In the genomic region with DNA sequence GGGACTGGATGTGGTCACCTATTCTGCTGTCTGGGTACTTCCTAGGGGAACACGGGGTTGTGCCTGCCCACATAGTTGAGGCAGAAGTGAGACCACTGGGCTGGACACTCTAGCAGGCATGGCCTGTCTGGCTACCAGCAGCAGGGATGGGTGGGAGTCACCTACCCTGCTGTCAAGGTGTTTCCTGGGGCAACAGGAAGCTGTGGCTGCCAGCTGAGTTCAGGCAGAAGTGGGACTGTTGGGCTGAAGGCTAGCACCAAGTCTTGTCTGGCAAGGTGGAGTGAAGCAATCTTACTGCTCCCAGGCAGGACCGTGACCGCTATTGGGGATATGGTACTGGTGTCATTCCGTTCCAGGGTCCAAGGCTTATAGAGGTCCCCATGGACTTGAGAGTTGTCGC, we compare ENCODE assay signal across 27 cellular contexts.
"Had no signal": no experiment of that assay in that cellular context is flagged by ENCODE, and none has a peak within 500 bp of the region (broad histone marks: within the 10 kb centered on the region; RNA-seq: fewer than 3 reads in every experiment).

No MANE protein-coding gene starts in this region.

- H3K9me3 Mint-ChIP-seq: type B pancreatic cell had no signal

- H3K4me3 Mint-ChIP-seq: activated CD4-positive, alpha-beta T cell treated with anti-CD3 and anti-CD28 coated beads, Interleukin-2, amount 10 ng/mL, durations not matched to agents 7 days and 5 days; activated naive CD4-positive, alpha-beta T cell treated with anti-CD3 and anti-CD28 coated beads for 36 hours; activated T-helper 1 cell treated with anti-CD3 and anti-CD28 coated beads, Interleukin-12 subunit alpha, Interleukin-12 subunit beta, Interleukin-2, Interleukin-4 antibody, amounts not matched to agents 30 ng/mL and 10 ng/mL and 1 ng/mL, durations not matched to agents 14 hours and 24 hours and 36 hours; nephron; stimulated activated naive CD8-positive, alpha-beta T cell treated with anti-CD3 and anti-CD28 coated beads, Interleukin-15, Interleukin-2, amounts not matched to agents 100 ng/mL and 50 ng/mL, for 24 hours; type B pancreatic cell; WTC11 had no signal

- H3K27ac ChIP-seq: brain microvascular endothelial cell, heart left ventricle, lower lobe of right lung, neutrophil, right lobe of liver, thoracic aorta, vagina had no signal

- DNase-seq: activated CD4-positive, alpha-beta T cell treated with anti-CD3 and anti-CD28 coated beads for 1 hour; activated CD4-positive, alpha-beta T cell treated with anti-CD3 and anti-CD28 coated beads, Interleukin-2, amount 10 ng/mL, durations not matched to agents 7 days and 5 days; activated CD8-positive, alpha-beta memory T cell treated with anti-CD3 and anti-CD28 coated beads for 24 hours; activated effector memory CD4-positive, alpha-beta T cell treated with anti-CD3 and anti-CD28 coated beads, Interleukin-2, amount 50 U/mL, for 16 hours; activated naive CD4-positive, alpha-beta T cell treated with anti-CD3 and anti-CD28 coated beads for 36 hours; amniotic stem cell; brain microvascular endothelial cell; caudate nucleus; cortex of kidney; heart left ventricle; kidney glomerular epithelial cell; lower lobe of right lung; mucosa of descending colon; right lobe of liver; stimulated activated CD4-positive, alpha-beta T cell treated with anti-CD3 and anti-CD28 coated beads, Interleukin-12 subunit alpha, Interleukin-12 subunit beta, amount 100 ng/mL, for 4 hours; stimulated activated CD4-positive, alpha-beta T cell treated with anti-CD3 and anti-CD28 coated beads, Interleukin-4, amount 100 ng/mL, for 1 hour; T-helper 2 cell had no signal

- H3K27me3 Mint-ChIP-seq: progenitor cell of endocrine pancreas, type B pancreatic cell had no signal

- H3K36me3 Mint-ChIP-seq: type B pancreatic cell had no signal

- H3K4me1 Mint-ChIP-seq: nephron had no signal

- H3K4me1 ChIP-seq: heart left ventricle, lower lobe of right lung, right lobe of liver, vagina had no signal

- H3K36me3 ChIP-seq: brain microvascular endothelial cell, heart left ventricle, lower lobe of right lung, neutrophil, thoracic aorta, vagina had no signal

- ATAC-seq: heart left ventricle, left lobe of liver, lower lobe of right lung, mucosa of descending colon, WTC11 had no signal

- H3K27ac Mint-ChIP-seq: activated CD4-positive, alpha-beta T cell treated with anti-CD3 and anti-CD28 coated beads, Interleukin-2, amount 10 ng/mL, durations not matched to agents 7 days and 5 days; activated naive CD4-positive, alpha-beta T cell treated with anti-CD3 and anti-CD28 coated beads for 36 hours; activated T-helper 1 cell treated with anti-CD3 and anti-CD28 coated beads, Interleukin-12 subunit alpha, Interleukin-12 subunit beta, Interleukin-2, Interleukin-4 antibody, amounts not matched to agents 30 ng/mL and 10 ng/mL and 1 ng/mL, durations not matched to agents 14 hours and 24 hours and 36 hours; nephron; progenitor cell of endocrine pancreas; stimulated activated naive CD8-positive, alpha-beta T cell treated with anti-CD3 and anti-CD28 coated beads, Interleukin-15, Interleukin-2, amounts not matched to agents 100 ng/mL and 50 ng/mL, for 24 hours; type B pancreatic cell; WTC11 had no signal

- H3K9me3 ChIP-seq: neutrophil, vagina had no signal

- H3K27me3 ChIP-seq: brain microvascular endothelial cell, heart left ventricle, neutrophil, right lobe of liver, vagina had no signal

- H3K4me3 ChIP-seq: heart left ventricle, lower lobe of right lung, mucosa of descending colon, right lobe of liver, thoracic aorta, vagina had no signal
